ENCODE assay signal across 10 cellular contexts in genomic region chr2:63086687-63087086, GRCh38. TPM values are rescaled to one million over a fixed set of nuclear protein-coding genes. Genes with fewer than 3 reads are reported as not detected.
"Had no signal": no experiment of that assay in that cellular context is flagged by ENCODE, and none has a peak within 500 bp of the region (broad histone marks: within the 10 kb centered on the region; RNA-seq: fewer than 3 reads in every experiment).

No MANE protein-coding gene starts in this region.

- H3K4me2 ChIP-seq: KMS-11 had no signal

- H3K4me3 ChIP-seq: GM23248, HAP-1 had no signal

- FAIRE-seq: HTR-8/SVneo had no signal

- H3K36me3 ChIP-seq: HAP-1 had no signal

- DNase-seq: GM23248, GOT3, H7, IMR-90, Karpas-422, KBM-7 had no signal

- ATAC-seq: HCT116 had no signal

- H2AFZ ChIP-seq: GM23248 had no signal

- H3K9me3 ChIP-seq: HAP-1 had no signal

- H3K9ac ChIP-seq: GM23248, KMS-11 had no signal

- H3K27ac ChIP-seq: GM23248, KMS-11 had no signal

RNA-seq across cellular contexts. Expression of gene OTX1, which starts 36.1 kb away (rescaled TPM):
- total RNA-seq: GM23248, IMR-90 had no signal
- polyA plus RNA-seq: GM23248 had no signal
